In the genomic region with DNA sequence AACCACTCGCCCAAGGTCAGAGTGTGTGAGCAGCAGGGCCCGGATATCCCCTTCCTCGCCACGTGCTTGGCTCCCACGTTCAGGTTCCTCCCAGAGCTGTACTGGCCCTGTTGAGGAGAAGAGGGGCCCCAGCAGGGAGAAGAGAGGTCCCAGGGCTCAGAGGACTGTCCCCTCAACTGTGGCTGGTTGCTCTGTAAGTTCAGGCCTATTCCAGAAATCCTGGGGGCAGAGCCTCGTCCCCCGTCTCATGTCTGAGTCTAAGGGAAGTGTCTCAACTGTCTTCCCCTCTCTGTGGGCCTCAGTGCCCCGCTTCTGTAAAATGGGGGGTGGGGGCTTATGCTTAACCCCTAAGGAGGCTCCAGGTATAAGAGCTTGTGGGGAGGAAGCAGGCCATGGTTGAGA, we compare ENCODE assay signal across 9 cellular contexts. TPM values are rescaled to one million over a fixed set of nuclear protein-coding genes. Genes with fewer than 3 reads are reported as not detected.
DNase-seq lines count a peak whose midpoint lies in the region; ATAC-seq and TF ChIP-seq lines count a peak whose summit lies in the region.
"Had no signal": no experiment of that assay in that cellular context is flagged by ENCODE, and none has a peak within 500 bp of the region (broad histone marks: within the 10 kb centered on the region; RNA-seq: fewer than 3 reads in every experiment).

No MANE protein-coding gene starts in this region.

- ATAC-seq in HG03460 (IDR thresholded peaks at IDR 0.05; ENCODE audit: unreplicated experiment): no peak
- ATAC-seq in GM21529 (IDR thresholded peaks at IDR 0.05; ENCODE audit: unreplicated experiment): no peak

- peak overlapping the region; percentile 56 for H3K27ac ChIP-seq in SJCRH30
- H3K27ac ChIP-seq in coronary artery: peak overlapping the region; percentile 35 to 50
- H3K27ac ChIP-seq in skin epidermis: peak overlapping the region in 20 of 21 experiments; percentile 5 to 88 (median 74)

- peaks cover 21% of the 10 kb centered on the region for H3K4me1 ChIP-seq in SJCRH30

- H3K27me3 ChIP-seq in SJCRH30: no peaks in the 10 kb centered on the region

- H3K9me3 ChIP-seq in SJCRH30 (replicated peaks): no peaks in the 10 kb centered on the region

- peak; percentile 78 for DNase-seq in GM12865 (ENCODE audit: low read depth)
- no peak for DNase-seq in SJCRH30
- DNase-seq in coronary artery (ENCODE audit: low spot score): no peak
- no peak for DNase-seq in effector CD4-positive, alpha-beta T cell
- no peak for DNase-seq in DMS79 (lab: John Stamatoyannopoulos, UW)

- H3K4me3 ChIP-seq in GM12865 (ENCODE audit: low read depth, low read length) (peak overlapping the region; percentile 68), SJCRH30 (no peak overlapping the region), coronary artery (peak overlapping the region; percentile 20), skin epidermis (no peak overlapping the region)

- TF ChIP-seq CTCF in GM12865 (IDR thresholded peaks at IDR 0.05; ENCODE audit: insufficient read depth, low read depth, low read length, missing control alignments): no peak
- TF ChIP-seq CTCF in coronary artery (IDR thresholded peaks at IDR 0.05): no peak

- H3K36me3 ChIP-seq in SJCRH30: peaks cover 18% of the 10 kb centered on the region

RNA-seq across cellular contexts. Expression of a gene that starts 3.9 kb away (rescaled TPM):
- 97.7 and 98.1 TPM in 2 replicates for total RNA-seq in SJCRH30 (2014; rRNA removed; shearing (Covaris generic))

RNA-seq across cellular contexts. Expression of a gene that starts 53.9 kb away (rescaled TPM):
- 2.0 and 4.8 TPM in 2 replicates for total RNA-seq in SJCRH30 (2014; rRNA removed; shearing (Covaris generic))
- total RNA-seq: activated CD8-positive, alpha-beta memory T cell treated with anti-CD3 and anti-CD28 coated beads for 36 hours had no signal

Comparison
In these comparisons a context has a peak if more than half of its experiments do, and no peak if none do; other contexts are left out.
1. H3K4me3 ChIP-seq: peak in GM12865 (single experiment) and coronary artery (single experiment); none in SJCRH30 (single experiment) and skin epidermis (0 of 7).
2. Peak in every context shown above with its lines, with median percentiles within 50 percentile points of each other: H3K27ac ChIP-seq.